ENCODE assay signal across 23 cellular contexts in the genomic region with DNA sequence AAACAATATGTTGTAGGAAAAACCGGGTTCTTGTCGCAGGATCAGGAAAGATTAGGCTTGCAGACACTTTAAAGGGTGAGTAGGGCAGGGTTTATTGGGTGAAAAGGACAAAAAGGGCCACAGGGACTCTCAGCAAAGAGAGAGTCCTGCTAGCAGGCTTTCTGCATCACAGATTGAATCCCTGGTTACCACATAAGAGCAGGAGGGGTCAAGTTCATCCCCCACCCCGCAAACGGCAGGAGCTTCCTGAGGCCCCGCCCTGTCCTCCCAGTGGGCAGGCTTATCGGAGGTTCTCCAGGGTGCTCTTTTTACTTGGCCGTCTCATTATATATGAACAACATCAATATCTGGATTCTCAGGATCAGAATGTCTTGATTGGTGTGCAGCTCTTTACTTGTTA. TPM values are rescaled to one million over a fixed set of nuclear protein-coding genes. Genes with fewer than 3 reads are reported as not detected.
A peak's percentile ranks its signal among the peaks of the same experiment; 100 is the strongest.
DNase-seq lines count a peak whose midpoint lies in the region; TF ChIP-seq lines count a peak whose summit lies in the region.
"Had no signal": no experiment of that assay in that cellular context is flagged by ENCODE, and none has a peak within 500 bp of the region (broad histone marks: within the 10 kb centered on the region; RNA-seq: fewer than 3 reads in every experiment).

No MANE protein-coding gene starts in this region.

- H3K36me3 ChIP-seq in GM23248 (ENCODE audit: low read depth) (no peaks in the 10 kb centered on the region), PC-9 (ENCODE audit: low read depth) (no peaks in the 10 kb centered on the region), iPS-18a (ENCODE audit: control insufficient read depth, low read depth, low read length) (no peaks in the 10 kb centered on the region), osteoblast (ENCODE audit: insufficient read depth, low read length) (no peaks in the 10 kb centered on the region), ascending aorta (no peaks in the 10 kb centered on the region)
- H3K36me3 ChIP-seq: heart right ventricle, uterus had no signal

- H3K79me2 ChIP-seq in GM23248 (ENCODE audit: insufficient read depth) = no peaks in the 10 kb centered on the region
- no peaks in the 10 kb centered on the region for H3K79me2 ChIP-seq in PC-9 (ENCODE audit: low read depth)
- H3K79me2 ChIP-seq in osteoblast (ENCODE audit: insufficient read depth, low read length) = no peaks in the 10 kb centered on the region

- CTCF ChIA-PET in PC-9 (lab: Charles Lee) = no interaction called here

- DNase-seq in GM23248 (peak; percentile 4), PC-9 (no peak), osteoblast (ENCODE audit: insufficient read length, low spot score, missing footprints) (no peak), OCI-M1 (lab: John Stamatoyannopoulos, UW) (no peak), SIG-M5 (lab: John Stamatoyannopoulos, UW) (no peak), foreskin melanocyte (no peak), ascending aorta (ENCODE audit: low spot score in 2 of 2) (no peak)
- DNase-seq: activated CD8-positive, alpha-beta memory T cell treated with anti-CD3 and anti-CD28 coated beads, Interleukin-2, amount 50 U/mL, for 48 hours; IMR-90; islet precursor cell; NCI-H1092 treated with DMSO at 0.1 percent for 48 hours; NCI-H187 treated with DMSO at 0.1 percent for 48 hours; NCI-H526 treated with DMSO at 0.1 percent for 48 hours; T-helper 9 cell; uterus had no signal

- intact Hi-C loops in PC-9 (cut with micrococcal nuclease; ENCODE audit: unreplicated experiment) = no loop called here
- intact Hi-C loops in ascending aorta (cut with DNase I) = no loop called here

- POLR2A ChIA-PET in PC-9 (lab: Charles Lee; ENCODE audit: unreplicated experiment) = no interaction called here

- H3K9ac ChIP-seq in GM23248 (no peak overlapping the region), iPS-18a (ENCODE audit: low read length) (peak overlapping the region; percentile 24)

- H3K4me2 ChIP-seq in GM23248 (ENCODE audit: unreplicated experiment) (peak overlapping the region; percentile 25), PC-9 (no peak overlapping the region), osteoblast (ENCODE audit: insufficient read depth, low read length) (peak overlapping the region; percentile 63)

- H3K9me3 ChIP-seq in GM23248 (ENCODE audit: low read depth) (no peaks in the 10 kb centered on the region), PC-9 (ENCODE audit: insufficient read depth, low read depth) (0 out of 2 replicates have a peak, but pooled peaks cover 4% of the 10 kb centered on the region), iPS-18a (ENCODE audit: control insufficient read depth, low read depth, low read length) (no peaks in the 10 kb centered on the region), osteoblast (ENCODE audit: low read depth, low read length) (no peaks in the 10 kb centered on the region), ascending aorta (no peaks in the 10 kb centered on the region)
- H3K9me3 ChIP-seq: uterus had no signal

- H2AFZ ChIP-seq in GM23248 (peak overlapping the region; percentile 52), PC-9 (peak overlapping the region; percentile 15; the same call in 1 of the 2 replicates), osteoblast (ENCODE audit: low read length) (peak overlapping the region; percentile 14)

- no peak for TF ChIP-seq CTCF in PC-9 (conservative IDR thresholded peaks at IDR 0.05)
- no peak for TF ChIP-seq CTCF in osteoblast (IDR thresholded peaks at IDR 0.05; ENCODE audit: extremely low read depth, low read depth, low read length)
- TF ChIP-seq CTCF in ascending aorta (IDR thresholded peaks at IDR 0.05) = no peak

- H3K9me2 ChIP-seq in GM23248 (ENCODE audit: insufficient read depth) (no peaks in the 10 kb centered on the region), PC-9 (ENCODE audit: insufficient read depth) (no peaks in the 10 kb centered on the region)

- H3K4me3 ChIP-seq in GM23248 = peak overlapping the region; percentile 40
- no peak overlapping the region for H3K4me3 ChIP-seq in PC-9
- H3K4me3 ChIP-seq in iPS-18a (ENCODE audit: low read length) = peak overlapping the region; percentile 45
- peak overlapping the region; percentile 45 for H3K4me3 ChIP-seq in osteoblast (ENCODE audit: insufficient read depth, low read length)
- peak overlapping the region in 1 of 2 donors; percentile 47 for H3K4me3 ChIP-seq in ascending aorta
- H3K4me3 ChIP-seq: uterus had no signal

- H3K4me1 ChIP-seq in GM23248 (ENCODE audit: insufficient read depth) = no peaks in the 10 kb centered on the region
- H3K4me1 ChIP-seq in PC-9 (replicated peaks; ENCODE audit: insufficient read depth) = no peaks in the 10 kb centered on the region
- peaks cover 18% of the 10 kb centered on the region for H3K4me1 ChIP-seq in iPS-18a (ENCODE audit: control insufficient read depth, low read depth, low read length)
- H3K4me1 ChIP-seq in osteoblast (ENCODE audit: insufficient read depth, low read length) = no peaks in the 10 kb centered on the region
- peaks cover 0 to 4% of the 10 kb centered on the region in 2 donors for H3K4me1 ChIP-seq in ascending aorta
- H3K4me1 ChIP-seq: heart right ventricle, uterus had no signal

- 12 to 18% methylated on average over 7 of the region's 7 CpGs for WGBS in GM23248 (ENCODE audit: low coverage in 1 of 2, low lambda C conversion rate in 2 of 2, missing lambda C conversion rate in 2 of 2), 2 experiments

- H4K20me1 ChIP-seq in GM23248 (ENCODE audit: insufficient read depth) = no peaks in the 10 kb centered on the region
- H4K20me1 ChIP-seq in PC-9 (ENCODE audit: insufficient read depth) = no peaks in the 10 kb centered on the region
- no peaks in the 10 kb centered on the region for H4K20me1 ChIP-seq in osteoblast (ENCODE audit: insufficient read depth, low read length)

- in situ Hi-C loops in GM23248 (cut with MboI) = no loop called here

- H3K27ac ChIP-seq in GM23248 (no peak overlapping the region), PC-9 (no peak overlapping the region), iPS-18a (ENCODE audit: low read length) (no peak overlapping the region), osteoblast (ENCODE audit: low read depth, low read length) (no peak overlapping the region), ascending aorta (no peak overlapping the region)
- H3K27ac ChIP-seq: C4-2B, epithelial cell of prostate, heart right ventricle, uterus had no signal

- H3K27me3 ChIP-seq in GM23248 (replicated peaks; ENCODE audit: insufficient read depth) = peaks cover 4% of the 10 kb centered on the region; the same call in 1 of the 2 replicates
- H3K27me3 ChIP-seq in PC-9 (ENCODE audit: insufficient read depth, low read depth) = no peaks in the 10 kb centered on the region
- H3K27me3 ChIP-seq in iPS-18a (ENCODE audit: control insufficient read depth, insufficient read depth, low read length) = no peaks in the 10 kb centered on the region
- H3K27me3 ChIP-seq in osteoblast (ENCODE audit: insufficient read depth, low read length) = peaks cover 11% of the 10 kb centered on the region
- no peaks in the 10 kb centered on the region for H3K27me3 ChIP-seq in ascending aorta
- H3K27me3 ChIP-seq: uterus had no signal

- H3F3A ChIP-seq in GM23248 (ENCODE audit: insufficient read depth) (no peaks in the 10 kb centered on the region), PC-9 (ENCODE audit: insufficient read depth, low read depth) (no peaks in the 10 kb centered on the region)

- no TSS peak for BruUV-seq in PC-9 (replicated peaks; lab: Mats Ljungman, UMichigan)

RNA-seq across cellular contexts. Expression of gene SYCP1, which starts 47.7 kb away (rescaled TPM):
- not detected in 2 replicates for total RNA-seq in GM23248 (2014; rRNA removed; shearing (Covaris generic))
- polyA plus RNA-seq in GM23248 (2016; fragmentation: Nextera tagmentation; extraction: Ambion mirVana) = not detected in 2 replicates
- total RNA-seq in PC-9 (2021) (not detected in 2 replicates), osteoblast (not detected in 2 replicates), ascending aorta (not detected)
- total RNA-seq: activated naive CD4-positive, alpha-beta T cell treated with anti-CD3 and anti-CD28 coated beads, Interleukin-2, amount 50 U/mL, for 72 hours; activated T-helper 2 cell treated with anti-CD3 and anti-CD28 coated beads, Interferon-gamma antibody, Interleukin-2, Interleukin-4, amounts not matched to agents 10 μg/mL and 5 μg/mL and 100 μg/mL, durations not matched to agents 14 hours and 24 hours and 36 hours; heart right ventricle; IMR-90; pulmonary artery endothelial cell; temporal lobe had no signal
- polyA plus RNA-seq: heart right ventricle, IMR-90 had no signal
